Comparison of ENCODE assay signal across 21 cellular contexts in the genomic region with DNA sequence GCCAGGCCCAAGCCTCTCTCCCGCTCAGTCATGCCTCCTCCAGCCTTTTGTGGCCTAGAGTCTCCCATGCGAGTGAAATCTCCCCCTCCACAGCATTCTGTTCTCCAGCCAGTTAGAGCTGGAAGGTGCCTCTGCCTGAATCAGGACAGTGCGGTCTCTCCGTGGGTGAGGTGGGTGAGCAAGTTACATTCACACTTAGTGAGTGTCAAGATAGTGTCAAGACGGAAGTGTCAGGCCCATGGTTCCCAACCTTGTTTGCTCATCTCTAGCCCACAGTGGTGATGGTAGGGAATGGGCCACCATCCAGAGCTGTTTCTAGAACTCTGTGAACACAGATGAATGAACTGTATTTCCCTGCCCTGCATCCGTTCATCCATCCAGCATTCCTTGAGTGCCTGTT. TPM values are rescaled to one million over a fixed set of nuclear protein-coding genes. Genes with fewer than 3 reads are reported as not detected.
DNase-seq lines count a peak whose midpoint lies in the region; ATAC-seq and TF ChIP-seq lines count a peak whose summit lies in the region.
"Had no signal": no experiment of that assay in that cellular context is flagged by ENCODE, and none has a peak within 500 bp of the region (broad histone marks: within the 10 kb centered on the region; RNA-seq: fewer than 3 reads in every experiment).

No MANE protein-coding gene starts in this region.

- ATAC-seq in activated T-cell treated with anti-CD3 and anti-CD28 coated beads, Interleukin-2, amount 50 U/mL, for 72 hours (replicated peaks in 1 of 2): no peak
- ATAC-seq in natural killer cell: peak; percentile 33 to 87 (median 40)
- ATAC-seq: HepG2, K562 had no signal

- intact Hi-C loops in natural killer cell (cut with micrococcal nuclease): no loop called here

- peaks cover 22% of the 10 kb centered on the region for H3K4me1 Mint-ChIP-seq in activated T-cell treated with anti-CD3 and anti-CD28 coated beads, Interleukin-2, amount 50 U/mL, for 24 hours (ENCODE audit: low read depth)
- H3K4me1 Mint-ChIP-seq in activated T-cell treated with anti-CD3 and anti-CD28 coated beads, Interleukin-2, amount 50 U/mL, for 72 hours (ENCODE audit: low read depth): peaks cover 8% of the 10 kb centered on the region
- peaks cover 19 to 20% of the 10 kb centered on the region in 2 donors for H3K4me1 Mint-ChIP-seq in natural killer cell
- H3K4me1 Mint-ChIP-seq in type B pancreatic cell (ENCODE audit: unreplicated experiment): no peaks in the 10 kb centered on the region

- DNase-seq in activated T-cell treated with anti-CD3 and anti-CD28 coated beads, Interleukin-2, amount 50 U/mL, for 24 hours: no peak
- no peak for DNase-seq in activated T-cell treated with anti-CD3 and anti-CD28 coated beads, Interleukin-2, amount 50 U/mL, for 72 hours
- peak; percentile 36 for DNase-seq in activated CD8-positive, alpha-beta memory T cell treated with anti-CD3 and anti-CD28 coated beads, Interleukin-2, amount 50 U/mL, for 48 hours
- DNase-seq in natural killer cell (no peak), type B pancreatic cell (ENCODE audit: extremely low spot score, unreplicated experiment) (peak; percentile 42), NCI-H2107 (lab: John Stamatoyannopoulos, UW) (no peak), activated gamma-delta T cell (lab: John Stamatoyannopoulos, UW) (no peak), NCI-H446 (lab: John Stamatoyannopoulos, UW) (no peak)
- DNase-seq: AML-193, C1 segment of cervical spinal cord, GM23248, MM.1S, NCI-H1048, NCI-H1417 treated with DMSO at 0.1 percent for 48 hours, NCI-H1930, NCI-H226, NCI-H524, NCI-H82, Peyer's patch had no signal

- H3K27ac Mint-ChIP-seq in activated T-cell treated with anti-CD3 and anti-CD28 coated beads, Interleukin-2, amount 50 U/mL, for 24 hours: peak overlapping the region; percentile 1
- H3K27ac Mint-ChIP-seq in activated T-cell treated with anti-CD3 and anti-CD28 coated beads, Interleukin-2, amount 50 U/mL, for 72 hours: no peak overlapping the region
- peak overlapping the region; percentile 41 to 67 for H3K27ac Mint-ChIP-seq in natural killer cell
- H3K27ac Mint-ChIP-seq in type B pancreatic cell: no peak overlapping the region

- H3K9me3 Mint-ChIP-seq in activated T-cell treated with anti-CD3 and anti-CD28 coated beads, Interleukin-2, amount 50 U/mL, for 24 hours: no peaks in the 10 kb centered on the region
- H3K9me3 Mint-ChIP-seq in activated T-cell treated with anti-CD3 and anti-CD28 coated beads, Interleukin-2, amount 50 U/mL, for 72 hours: no peaks in the 10 kb centered on the region
- H3K9me3 Mint-ChIP-seq in natural killer cell: no peaks in the 10 kb centered on the region
- H3K9me3 Mint-ChIP-seq in type B pancreatic cell: no peaks in the 10 kb centered on the region

- H3K4me3 Mint-ChIP-seq in activated T-cell treated with anti-CD3 and anti-CD28 coated beads, Interleukin-2, amount 50 U/mL, for 24 hours: no peak overlapping the region
- H3K4me3 Mint-ChIP-seq in activated T-cell treated with anti-CD3 and anti-CD28 coated beads, Interleukin-2, amount 50 U/mL, for 72 hours: no peak overlapping the region
- H3K4me3 Mint-ChIP-seq in natural killer cell: peak overlapping the region; percentile 21
- no peak overlapping the region for H3K4me3 Mint-ChIP-seq in type B pancreatic cell

- no peaks in the 10 kb centered on the region for H3K27me3 Mint-ChIP-seq in activated T-cell treated with anti-CD3 and anti-CD28 coated beads, Interleukin-2, amount 50 U/mL, for 24 hours
- no peaks in the 10 kb centered on the region for H3K27me3 Mint-ChIP-seq in activated T-cell treated with anti-CD3 and anti-CD28 coated beads, Interleukin-2, amount 50 U/mL, for 72 hours (ENCODE audit: low read depth)
- H3K27me3 Mint-ChIP-seq in natural killer cell (ENCODE audit: low read depth in 2 of 2) (no peaks in the 10 kb centered on the region), type B pancreatic cell (no peaks in the 10 kb centered on the region)

- H3K36me3 Mint-ChIP-seq in activated T-cell treated with anti-CD3 and anti-CD28 coated beads, Interleukin-2, amount 50 U/mL, for 24 hours (ENCODE audit: low read depth): peaks cover 97% of the 10 kb centered on the region
- peaks cover 6 to 38% of the 10 kb centered on the region in 2 donors for H3K36me3 Mint-ChIP-seq in activated T-cell treated with anti-CD3 and anti-CD28 coated beads, Interleukin-2, amount 50 U/mL, for 72 hours (ENCODE audit: insufficient read depth in 2 of 2)
- H3K36me3 Mint-ChIP-seq in natural killer cell (peaks cover 56% of the 10 kb centered on the region), type B pancreatic cell (peaks cover 46% of the 10 kb centered on the region)

- TF ChIP-seq CTCF in natural killer cell (IDR thresholded peaks at IDR 0.05) (no peak), type B pancreatic cell (conservative IDR thresholded peaks at IDR 0.05) (no peak)

RNA-seq across cellular contexts. Expression of a gene that starts 59.5 kb away (rescaled TPM):
- 10 to 100 TPM; 45.4 to 63.2 TPM for total RNA-seq in activated T-cell treated with anti-CD3 and anti-CD28 coated beads, Interleukin-2, amount 50 U/mL, for 72 hours
- total RNA-seq in natural killer cell (100 to 1,000 TPM in 2 of 3 donors, 10 to 100 TPM in 1; 95.0 to 122 (median 118) TPM), type B pancreatic cell (ENCODE audit: low replicate concordance) (20.1 and 26.8 TPM in 2 replicates)

Comparison
In these comparisons a context has a peak if more than half of its experiments do, and no peak if none do; other contexts are left out.
1. H3K27ac Mint-ChIP-seq: peak in activated T-cell treated with anti-CD3 and anti-CD28 coated beads, Interleukin-2, amount 50 U/mL, for 24 hours (single experiment) and natural killer cell (2 of 2); none in activated T-cell treated with anti-CD3 and anti-CD28 coated beads, Interleukin-2, amount 50 U/mL, for 72 hours (single experiment) and type B pancreatic cell (single experiment).
2. DNase-seq: peak in activated CD8-positive, alpha-beta memory T cell treated with anti-CD3 and anti-CD28 coated beads, Interleukin-2, amount 50 U/mL, for 48 hours (single experiment) and type B pancreatic cell (single experiment); none in activated T-cell treated with anti-CD3 and anti-CD28 coated beads, Interleukin-2, amount 50 U/mL, for 24 hours (single experiment), activated T-cell treated with anti-CD3 and anti-CD28 coated beads, Interleukin-2, amount 50 U/mL, for 72 hours (0 of 2), natural killer cell (single experiment), NCI-H2107 (single experiment), activated gamma-delta T cell (single experiment) and NCI-H446 (0 of 2).
3. ATAC-seq: peak in natural killer cell (3 of 3); none in activated T-cell treated with anti-CD3 and anti-CD28 coated beads, Interleukin-2, amount 50 U/mL, for 72 hours (0 of 2).